ENCODE assay signal across 25 cellular contexts in the genomic region with DNA sequence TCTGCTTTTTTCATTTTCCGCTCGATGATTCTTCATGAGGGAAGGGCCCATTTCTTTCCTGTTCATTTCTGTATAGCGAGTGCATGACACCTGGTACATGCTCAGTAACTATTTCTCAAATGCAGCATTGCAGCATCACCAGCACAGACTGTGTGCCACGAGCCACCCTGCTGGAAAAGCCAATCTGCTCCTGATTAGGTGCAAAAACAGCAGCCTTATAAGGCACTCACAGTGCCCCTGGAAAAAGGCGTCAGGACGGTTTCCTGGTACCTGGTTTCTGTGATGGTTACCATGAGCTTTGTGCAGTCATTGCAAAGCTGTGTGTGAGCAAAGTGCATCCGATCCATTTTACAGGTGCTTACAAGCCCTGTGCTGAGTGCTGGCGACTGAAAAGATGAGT. TPM values are rescaled to one million over a fixed set of nuclear protein-coding genes. Genes with fewer than 3 reads are reported as not detected.
DNase-seq lines count a peak whose midpoint lies in the region; ATAC-seq, FAIRE-seq and TF ChIP-seq lines count a peak whose summit lies in the region.
"Had no signal": no experiment of that assay in that cellular context is flagged by ENCODE, and none has a peak within 500 bp of the region (broad histone marks: within the 10 kb centered on the region; RNA-seq: fewer than 3 reads in every experiment).

No MANE protein-coding gene starts in this region.

- peak; percentile 28 for FAIRE-seq in bronchial epithelial cell (lab: Jason Lieb, UNC)
- FAIRE-seq: GM12891, GM18507 had no signal

- H3K4me2 ChIP-seq in mesendoderm (ENCODE audit: low read length) (no peak overlapping the region), neural progenitor cell (no peak overlapping the region), PC-3 (ENCODE audit: low read length) (no peak overlapping the region)
- H3K4me2 ChIP-seq: A549 had no signal

- TF ChIP-seq CTCF in BE2C (IDR thresholded peaks at IDR 0.05; ENCODE audit: low read depth, low read length) (no peak), bronchial epithelial cell (IDR thresholded peaks at IDR 0.05; ENCODE audit: insufficient read depth, low read length, severe bottlenecking) (no peak), neural progenitor cell (IDR thresholded peaks at IDR 0.05) (no peak), PC-3 (conservative IDR thresholded peaks at IDR 0.05; ENCODE audit: low read depth, low read length) (no peak)

- no peaks in the 10 kb centered on the region for H3K9me2 ChIP-seq in PC-3 (replicated peaks; ENCODE audit: low read length)

- H3K9me3 Mint-ChIP-seq in neural progenitor cell = no peaks in the 10 kb centered on the region

- no peak overlapping the region for H4K5ac ChIP-seq in mesendoderm (ENCODE audit: low read length)

- peak overlapping the region; percentile 23 for H3K27ac Mint-ChIP-seq in neural progenitor cell
- H3K27ac Mint-ChIP-seq: CD4-positive, alpha-beta memory T cell had no signal

- CTCF ChIA-PET in PC-3 (lab: Charles Lee) = no interaction called here

- H3F3A ChIP-seq in neural progenitor cell (ENCODE audit: low read depth) (peaks cover 14% of the 10 kb centered on the region), PC-3 (ENCODE audit: low read length, unreplicated experiment) (no peaks in the 10 kb centered on the region)

- H3K4ac ChIP-seq in mesendoderm (ENCODE audit: low read depth, low read length) = no peak overlapping the region

- H3K79me1 ChIP-seq in mesendoderm (ENCODE audit: low read length) = no peaks in the 10 kb centered on the region

- peaks cover 41% of the 10 kb centered on the region for H3K4me1 Mint-ChIP-seq in neural progenitor cell
- H3K4me1 Mint-ChIP-seq: CD4-positive, alpha-beta memory T cell had no signal

- peaks cover 6% of the 10 kb centered on the region for H3K27me3 Mint-ChIP-seq in neural progenitor cell (ENCODE audit: insufficient read depth, low read depth)

- H2BK5ac ChIP-seq in mesendoderm (ENCODE audit: low read length) = no peak overlapping the region

- BruUV-seq in PC-3 (replicated peaks; lab: Mats Ljungman, UMichigan) = no TSS peak

- H3K56ac ChIP-seq in mesendoderm (ENCODE audit: low read length) = no peak overlapping the region

- H3K9me3 ChIP-seq in BE2C = no peaks in the 10 kb centered on the region
- no peaks in the 10 kb centered on the region for H3K9me3 ChIP-seq in neural progenitor cell (ENCODE audit: low read depth)
- H3K9me3 ChIP-seq in PC-3 (ENCODE audit: low read length) = no peaks in the 10 kb centered on the region
- H3K9me3 ChIP-seq: A549 had no signal

- DNase-seq in BE2C (no peak), bronchial epithelial cell (ENCODE audit: low read depth) (no peak), mesendoderm (peak; percentile 68), neural progenitor cell (ENCODE audit: low spot score) (no peak), PC-3 (no peak)
- DNase-seq in stimulated activated CD4-positive, alpha-beta T cell treated with anti-CD3 and anti-CD28 coated beads, Interleukin-2, amount 100 ng/mL, for 48 hours = no peak
- DNase-seq: 8988T; ACHN; AML-193; C1 segment of cervical spinal cord; Calu3; CD4-positive, alpha-beta memory T cell; COR-L47; DMS53; DMS79 treated with DMSO at 0.1 percent for 48 hours; GF-D8; GOT3; H7; HCEC 1CT had no signal

- H3K9ac ChIP-seq in mesendoderm (ENCODE audit: low read length) (no peak overlapping the region), neural progenitor cell (no peak overlapping the region), PC-3 (ENCODE audit: low read length) (no peak overlapping the region)

- peaks cover 35% of the 10 kb centered on the region for H3K4me1 ChIP-seq in BE2C
- peaks cover 6% of the 10 kb centered on the region for H3K4me1 ChIP-seq in mesendoderm (ENCODE audit: control insufficient read depth, low read depth, low read length)
- peaks cover 40% of the 10 kb centered on the region for H3K4me1 ChIP-seq in neural progenitor cell
- H3K4me1 ChIP-seq in PC-3 (ENCODE audit: insufficient read depth, low read length) = no peaks in the 10 kb centered on the region
- H3K4me1 ChIP-seq: A549 had no signal

- H3K27me3 ChIP-seq in BE2C (no peaks in the 10 kb centered on the region), bronchial epithelial cell (ENCODE audit: control insufficient read depth, insufficient read depth, low read length) (no peaks in the 10 kb centered on the region), mesendoderm (ENCODE audit: insufficient read depth, low read length, poor library complexity) (no peaks in the 10 kb centered on the region), neural progenitor cell (peaks cover 47% of the 10 kb centered on the region), PC-3 (ENCODE audit: low read length) (peaks cover 65% of the 10 kb centered on the region)

- H3K36me3 ChIP-seq in BE2C = peaks cover 3% of the 10 kb centered on the region
- no peaks in the 10 kb centered on the region for H3K36me3 ChIP-seq in bronchial epithelial cell (ENCODE audit: control insufficient read depth, insufficient read depth, low read length)
- H3K36me3 ChIP-seq in mesendoderm (ENCODE audit: control insufficient read depth, insufficient read depth, low read length) = no peaks in the 10 kb centered on the region
- no peaks in the 10 kb centered on the region for H3K36me3 ChIP-seq in neural progenitor cell
- H3K36me3 ChIP-seq in PC-3 (ENCODE audit: low read depth, low read length) = no peaks in the 10 kb centered on the region

- ATAC-seq in HG03378 (IDR thresholded peaks at IDR 0.05; ENCODE audit: unreplicated experiment) (no peak), PC-3 (no peak)
- ATAC-seq: A549 had no signal

- H3K36me3 Mint-ChIP-seq in neural progenitor cell = peaks cover 28% of the 10 kb centered on the region
- H3K36me3 Mint-ChIP-seq: CD4-positive, alpha-beta memory T cell had no signal

- no peak overlapping the region for H4K8ac ChIP-seq in mesendoderm (ENCODE audit: low read depth, low read length)

- no peak overlapping the region for H2BK120ac ChIP-seq in mesendoderm (ENCODE audit: low read depth, low read length)

- WGBS in mesendoderm (ENCODE audit: extremely low coverage, insufficient coverage, low lambda C conversion rate) = no CpG with 5 or more reads among the region's 8 CpGs

- POLR2A ChIA-PET in PC-3 (lab: Charles Lee; ENCODE audit: unreplicated experiment) = no interaction called here

- intact Hi-C loops in PC-3 (cut with micrococcal nuclease) = no loop called here

- H3K23ac ChIP-seq in mesendoderm (ENCODE audit: low read length) = no peak overlapping the region

- H3K4me3 Mint-ChIP-seq in neural progenitor cell = no peak overlapping the region
- H3K4me3 Mint-ChIP-seq: CD4-positive, alpha-beta memory T cell had no signal

- H3K79me2 ChIP-seq in mesendoderm (ENCODE audit: control insufficient read depth, insufficient read depth, low read length) (no peaks in the 10 kb centered on the region), neural progenitor cell (ENCODE audit: low read depth) (peaks cover 4% of the 10 kb centered on the region), PC-3 (ENCODE audit: low read length) (no peaks in the 10 kb centered on the region)

- no peak overlapping the region for H2BK15ac ChIP-seq in mesendoderm (replicated peaks; ENCODE audit: low read depth)

- no peak overlapping the region for H2AK5ac ChIP-seq in mesendoderm (ENCODE audit: low read length)

- no peak overlapping the region for H2AFZ ChIP-seq in neural progenitor cell (replicated peaks)
- no peak overlapping the region for H2AFZ ChIP-seq in PC-3 (ENCODE audit: low read length)

- H4K20me1 ChIP-seq in neural progenitor cell (ENCODE audit: low read depth) = peaks cover 77% of the 10 kb centered on the region
- H4K20me1 ChIP-seq in PC-3 (ENCODE audit: low read length) = no peaks in the 10 kb centered on the region

- no peak overlapping the region for H3K18ac ChIP-seq in mesendoderm (ENCODE audit: low read length)

- H3K4me3 ChIP-seq in BE2C (ENCODE audit: low read depth, low read length) (peak overlapping the region; percentile 23), bronchial epithelial cell (ENCODE audit: low read depth, low read length) (no peak overlapping the region), mesendoderm (ENCODE audit: low read length) (no peak overlapping the region), neural progenitor cell (no peak overlapping the region), PC-3 (ENCODE audit: low read length) (no peak overlapping the region)
- H3K4me3 ChIP-seq: A549 had no signal

- H3K27ac ChIP-seq in mesendoderm (ENCODE audit: low read depth, low read length) (no peak overlapping the region), neural progenitor cell (no peak overlapping the region), PC-3 (ENCODE audit: low read length) (no peak overlapping the region)
- H3K27ac ChIP-seq: A549 had no signal

RNA-seq across cellular contexts. Expression of a gene that starts 15.8 kb away (rescaled TPM):
- polyA plus RNA-seq in BE2C (2012; ENCODE audit: insufficient read depth, insufficient read length, low read depth) = 9.6 TPM
- total RNA-seq in bronchial epithelial cell = not detected in 2 replicates
- polyA plus RNA-seq in mesendoderm (2013, experiment 1 of 2) = 4.9 TPM
- polyA plus RNA-seq in mesendoderm (2013, experiment 2 of 2) = 4.6 TPM
- total RNA-seq in neural progenitor cell (ENCODE audit: low replicate concordance) = 13.6 and 17.8 TPM in 2 replicates
- total RNA-seq in PC-3 (2014; rRNA removed) = not detected in 2 replicates
- total RNA-seq: Calu3; CD4-positive, alpha-beta memory T cell; G401 had no signal
- polyA plus RNA-seq: BJ; CD4-positive, alpha-beta memory T cell had no signal

Comparison
In these comparisons a context has a peak if more than half of its experiments do, and no peak if none do; other contexts are left out.
1. RNA of a gene that starts 15.8 kb away (total RNA-seq): 13.6 to 17.8 TPM in neural progenitor cell; not detected in bronchial epithelial cell and not detected in PC-3; every median in the first group is over 10 times any median in the second.